In the genomic region with DNA sequence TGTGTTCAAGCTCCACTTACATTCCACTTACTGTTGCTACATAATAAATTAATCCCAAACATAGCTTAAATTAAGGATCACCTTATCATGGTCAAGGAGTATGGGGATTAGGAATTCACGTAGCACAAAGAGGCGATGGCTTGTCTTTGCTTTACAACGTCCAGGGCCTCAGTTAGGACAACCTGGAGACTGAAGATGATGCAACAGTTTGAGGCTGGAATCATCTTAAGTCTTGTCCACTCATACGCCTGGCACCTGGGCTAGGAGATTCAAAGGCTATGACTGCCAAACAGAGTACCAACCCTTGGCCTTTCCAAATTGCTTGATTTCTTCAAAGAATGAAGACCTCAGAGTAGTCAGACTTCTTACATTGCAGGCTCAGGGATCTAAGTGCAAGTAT, we compare ENCODE assay signal across 24 cellular contexts.
"Had no signal": no experiment of that assay in that cellular context is flagged by ENCODE, and none has a peak within 500 bp of the region (broad histone marks: within the 10 kb centered on the region; RNA-seq: fewer than 3 reads in every experiment).

No MANE protein-coding gene starts in this region.

- H3K4me2 ChIP-seq: hepatocyte had no signal

- H3K9me3 ChIP-seq: mucosa of descending colon, ovary, prostate gland, sigmoid colon, tibial nerve, uterus had no signal

- DNase-seq: islet precursor cell; left ventricle myocardium inferior; midbrain; mucosa of descending colon; naive thymus-derived CD4-positive, alpha-beta T cell; ovary; retina; right cardiac atrium; sigmoid colon; small intestine; stimulated activated CD4-positive, alpha-beta T cell treated with anti-CD3 and anti-CD28 coated beads, Interleukin-1b, Interleukin-23, amount 100 ng/mL, for 48 hours; stimulated activated CD4-positive, alpha-beta T cell treated with anti-CD3 and anti-CD28 coated beads, Interleukin-2, amount 100 ng/mL, for 48 hours; stimulated activated CD4-positive, alpha-beta T cell treated with anti-CD3 and anti-CD28 coated beads, Interleukin-4, amount 100 ng/mL, for 4 hours; stimulated activated CD8-positive, alpha-beta memory T cell treated with anti-CD3 and anti-CD28 coated beads, Interleukin-4, amount 100 ng/mL, for 48 hours; stimulated activated naive CD4-positive, alpha-beta T cell treated with Interleukin-2 at 50 U/mL for 16 hours; stimulated activated naive CD8-positive, alpha-beta T cell treated with anti-CD3 and anti-CD28 coated beads, Interleukin-15, amount 100 ng/mL, for 72 hours; substantia nigra; uterus had no signal

- H3K4me1 ChIP-seq: prostate gland, uterus had no signal

- H3K36me3 ChIP-seq: left ventricle myocardium inferior, ovary, prostate gland, sigmoid colon, tibial nerve, uterus had no signal

- H3K27ac ChIP-seq: hepatocyte, left ventricle myocardium inferior, ovary, prostate gland, sigmoid colon, tibial nerve, uterus had no signal

- H2AFZ ChIP-seq: hepatocyte had no signal

- ATAC-seq: mucosa of descending colon; naive thymus-derived CD4-positive, alpha-beta T cell; natural killer cell treated with Interleukin-12 subunit alpha and Interleukin-12 subunit beta and Interleukin-15 and Interleukin-18, amount 100 ng/mL, for 72 hours; right cardiac atrium; stimulated activated memory B cell treated with anti-CD40 and anti-IgM and Interleukin-4, amounts not matched to agents 10 μg/mL and 1 μg/mL and 100 μg/mL, for 72 hours; stimulated activated naive CD8-positive, alpha-beta T cell treated with anti-CD3 and anti-CD28 coated beads, Interleukin-15, amount 100 ng/mL, for 72 hours had no signal

- H3K27me3 ChIP-seq: hepatocyte, ovary, sigmoid colon, tibial nerve, uterus had no signal

- FAIRE-seq: small intestine had no signal

- H3K4me3 ChIP-seq: hepatocyte, left ventricle myocardium inferior, lung, mucosa of descending colon, ovary, prostate gland, sigmoid colon, tibial nerve, uterus had no signal
